Comparison of ENCODE assay signal across 1 cellular context in the genomic region with DNA sequence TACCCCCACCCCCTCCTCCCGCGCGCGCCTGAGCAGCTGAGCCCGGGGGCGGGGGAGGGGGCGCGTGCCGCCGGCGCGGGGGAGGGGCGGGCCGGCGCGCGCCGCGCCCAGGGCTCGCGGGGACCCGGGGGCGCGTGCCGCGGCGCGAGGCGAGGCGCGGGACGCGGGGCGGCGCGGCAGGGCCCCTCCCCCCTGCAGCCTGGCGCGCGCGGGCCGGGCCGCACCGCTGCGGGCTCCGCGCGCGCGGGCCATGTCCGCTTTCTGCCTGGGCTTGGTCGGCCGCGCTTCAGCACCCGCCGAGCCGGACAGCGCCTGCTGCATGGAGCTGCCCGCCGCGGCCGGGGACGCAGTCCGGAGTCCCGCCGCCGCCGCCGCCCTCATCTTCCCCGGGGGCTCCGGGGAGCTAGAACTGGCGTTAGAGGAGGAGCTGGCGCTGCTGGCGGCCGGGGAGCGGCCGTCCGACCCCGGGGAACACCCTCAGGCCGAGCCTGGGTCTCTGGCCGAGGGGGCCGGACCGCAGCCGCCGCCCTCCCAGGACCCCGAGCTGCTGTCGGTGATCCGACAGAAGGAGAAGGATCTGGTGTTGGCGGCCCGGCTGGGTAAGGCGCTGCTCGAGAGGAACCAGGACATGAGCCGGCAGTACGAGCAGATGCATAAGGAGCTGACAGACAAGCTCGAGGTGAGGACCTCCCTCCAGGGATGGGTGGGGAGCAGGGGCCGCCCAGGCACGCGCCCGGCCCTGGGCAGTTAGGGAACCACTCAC.
TF ChIP-seq lines count a peak whose summit lies in the region.

No MANE protein-coding gene starts in this region.

TF ChIP-seq in SK-N-SH, 30 proteins besides CTCF, POLR2A, EP300 and RAD21 (continued from another document):
- TF ChIP-seq, protein P1, sequence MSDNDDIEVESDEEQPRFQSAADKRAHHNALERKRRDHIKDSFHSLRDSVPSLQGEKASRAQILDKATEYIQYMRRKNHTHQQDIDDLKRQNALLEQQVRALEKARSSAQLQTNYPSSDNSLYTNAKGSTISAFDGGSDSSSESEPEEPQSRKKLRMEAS (IDR thresholded peaks at IDR 0.05; ENCODE audit: low read depth): peak; percentile 77; the same call in 1 of the 2 replicates
- TF ChIP-seq SIN3A (IDR thresholded peaks at IDR 0.05; ENCODE audit: borderline replicate concordance, low read depth, low read length): peak; percentile 53; the same call in 1 of the 2 replicates
- TF ChIP-seq, protein P2, sequence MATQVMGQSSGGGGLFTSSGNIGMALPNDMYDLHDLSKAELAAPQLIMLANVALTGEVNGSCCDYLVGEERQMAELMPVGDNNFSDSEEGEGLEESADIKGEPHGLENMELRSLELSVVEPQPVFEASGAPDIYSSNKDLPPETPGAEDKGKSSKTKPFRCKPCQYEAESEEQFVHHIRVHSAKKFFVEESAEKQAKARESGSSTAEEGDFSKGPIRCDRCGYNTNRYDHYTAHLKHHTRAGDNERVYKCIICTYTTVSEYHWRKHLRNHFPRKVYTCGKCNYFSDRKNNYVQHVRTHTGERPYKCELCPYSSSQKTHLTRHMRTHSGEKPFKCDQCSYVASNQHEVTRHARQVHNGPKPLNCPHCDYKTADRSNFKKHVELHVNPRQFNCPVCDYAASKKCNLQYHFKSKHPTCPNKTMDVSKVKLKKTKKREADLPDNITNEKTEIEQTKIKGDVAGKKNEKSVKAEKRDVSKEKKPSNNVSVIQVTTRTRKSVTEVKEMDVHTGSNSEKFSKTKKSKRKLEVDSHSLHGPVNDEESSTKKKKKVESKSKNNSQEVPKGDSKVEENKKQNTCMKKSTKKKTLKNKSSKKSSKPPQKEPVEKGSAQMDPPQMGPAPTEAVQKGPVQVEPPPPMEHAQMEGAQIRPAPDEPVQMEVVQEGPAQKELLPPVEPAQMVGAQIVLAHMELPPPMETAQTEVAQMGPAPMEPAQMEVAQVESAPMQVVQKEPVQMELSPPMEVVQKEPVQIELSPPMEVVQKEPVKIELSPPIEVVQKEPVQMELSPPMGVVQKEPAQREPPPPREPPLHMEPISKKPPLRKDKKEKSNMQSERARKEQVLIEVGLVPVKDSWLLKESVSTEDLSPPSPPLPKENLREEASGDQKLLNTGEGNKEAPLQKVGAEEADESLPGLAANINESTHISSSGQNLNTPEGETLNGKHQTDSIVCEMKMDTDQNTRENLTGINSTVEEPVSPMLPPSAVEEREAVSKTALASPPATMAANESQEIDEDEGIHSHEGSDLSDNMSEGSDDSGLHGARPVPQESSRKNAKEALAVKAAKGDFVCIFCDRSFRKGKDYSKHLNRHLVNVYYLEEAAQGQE (IDR thresholded peaks at IDR 0.05; ENCODE audit: low read depth, low read length): peak; percentile 98
